16 cellular contexts compared by ENCODE assay signal in the genomic region with DNA sequence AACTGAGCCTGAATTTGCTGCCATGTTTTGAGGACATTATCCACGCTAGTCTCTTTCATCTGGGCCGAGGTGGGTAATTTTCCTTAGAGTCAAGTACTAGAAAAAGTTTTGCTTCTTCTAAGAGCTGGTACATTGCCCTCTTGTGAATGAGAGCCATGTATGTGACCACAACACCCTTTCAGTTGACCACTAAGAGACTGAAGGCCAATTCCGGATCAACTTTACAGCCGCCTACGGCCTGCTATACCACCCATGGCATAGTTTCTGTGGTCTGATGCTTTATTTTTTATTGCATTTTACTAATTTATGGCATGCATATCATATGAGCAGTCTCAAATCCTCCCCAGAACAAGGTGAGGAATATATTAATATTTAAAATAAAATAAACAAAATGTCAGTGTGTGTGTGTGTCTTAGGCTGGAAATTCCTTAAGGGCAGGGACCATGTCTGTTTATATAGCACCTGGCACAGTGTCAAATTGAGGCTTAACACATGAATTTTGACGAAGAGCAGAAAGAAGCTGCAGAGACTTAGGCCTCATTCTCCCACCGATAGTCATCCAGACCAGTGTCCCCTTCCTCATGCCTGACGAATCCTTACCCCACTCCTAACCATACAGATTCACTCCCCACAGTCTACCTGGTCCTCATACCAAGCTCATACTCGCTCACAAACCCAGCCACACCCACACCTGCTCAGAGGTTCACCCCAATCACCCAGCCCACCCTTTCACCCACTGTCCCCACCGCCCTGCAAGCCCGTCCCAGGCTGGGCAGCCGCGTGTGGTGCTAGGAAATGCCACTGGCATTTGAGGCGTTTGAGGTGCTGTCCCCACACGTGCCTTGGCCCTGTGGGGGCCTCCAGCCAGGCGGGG. TPM values are rescaled to one million over a fixed set of nuclear protein-coding genes. Genes with fewer than 3 reads are reported as not detected.
DNase-seq lines count a peak whose midpoint lies in the region; ATAC-seq and TF ChIP-seq lines count a peak whose summit lies in the region.
"Had no signal": no experiment of that assay in that cellular context is flagged by ENCODE, and none has a peak within 500 bp of the region (broad histone marks: within the 10 kb centered on the region; RNA-seq: fewer than 3 reads in every experiment).

No MANE protein-coding gene starts in this region.

- CTCF ChIA-PET in naive thymus-derived CD4-positive, alpha-beta T cell (lab: Charles Lee) = interaction anchor here (1.5 kb wide), 1 partner anchor 74 kb away, joined by 4 read pairs; no protein-coding TSS in a partner anchor

- no peak for TF ChIP-seq CTCF in chondrocyte (IDR thresholded peaks at IDR 0.05)

- POLR2A ChIA-PET in naive thymus-derived CD4-positive, alpha-beta T cell (lab: Charles Lee) = no interaction called here

- H3K9me3 ChIP-seq in naive thymus-derived CD4-positive, alpha-beta T cell (ENCODE audit: control insufficient read depth in 2 of 3, low read length in 3 of 3) = no peaks in the 10 kb centered on the region
- H3K9me3 ChIP-seq: gastroesophageal sphincter had no signal

- peaks cover 42% of the 10 kb centered on the region for H3K4me1 Mint-ChIP-seq in chondrocyte (ENCODE audit: low read depth)
- H3K4me1 Mint-ChIP-seq in naive thymus-derived CD4-positive, alpha-beta T cell = peaks cover 12 to 31% (median 26%) of the 10 kb centered on the region in 7 donors

- no peaks in the 10 kb centered on the region for H3K36me3 Mint-ChIP-seq in chondrocyte (ENCODE audit: low read depth)
- peaks cover 0 to under 1% (median 0%) of the 10 kb centered on the region in 5 donors for H3K36me3 Mint-ChIP-seq in naive thymus-derived CD4-positive, alpha-beta T cell
- H3K36me3 Mint-ChIP-seq: CD4-positive, alpha-beta memory T cell had no signal

- H3K27me3 ChIP-seq in naive thymus-derived CD4-positive, alpha-beta T cell (ENCODE audit: control insufficient read depth in 2 of 2, insufficient read depth in 2 of 2, low read length in 2 of 2) = no peaks in the 10 kb centered on the region
- H3K27me3 ChIP-seq: gastroesophageal sphincter had no signal

- no peaks in the 10 kb centered on the region for H3K36me3 ChIP-seq in naive thymus-derived CD4-positive, alpha-beta T cell (ENCODE audit: control insufficient read depth in 2 of 3, insufficient read depth in 3 of 3, low read length in 3 of 3)
- H3K36me3 ChIP-seq: gastroesophageal sphincter had no signal

- no peaks in the 10 kb centered on the region for H3K27me3 Mint-ChIP-seq in chondrocyte (ENCODE audit: low read depth)
- peaks cover 0 to 4% (median 0%) of the 10 kb centered on the region in 5 donors for H3K27me3 Mint-ChIP-seq in naive thymus-derived CD4-positive, alpha-beta T cell
- H3K27me3 Mint-ChIP-seq: activated naive CD8-positive, alpha-beta T cell treated with anti-CD3 and anti-CD28 coated beads, Interleukin-2, amount 50 U/mL, for 24 hours; CD4-positive, alpha-beta memory T cell had no signal

- ATAC-seq in naive thymus-derived CD4-positive, alpha-beta T cell = no peak
- ATAC-seq in GM21717 (IDR thresholded peaks at IDR 0.05; ENCODE audit: unreplicated experiment) = no peak
- ATAC-seq: activated naive CD8-positive, alpha-beta T cell treated with anti-CD3 and anti-CD28 coated beads, Interleukin-2, amount 50 U/mL, for 24 hours; gastroesophageal sphincter; HCT116; right cardiac atrium had no signal

- no peaks in the 10 kb centered on the region for H3K9me3 Mint-ChIP-seq in chondrocyte (ENCODE audit: low read depth)
- H3K9me3 Mint-ChIP-seq in naive thymus-derived CD4-positive, alpha-beta T cell = peaks cover 0 to 2% (median 0%) of the 10 kb centered on the region in 11 donors
- H3K9me3 Mint-ChIP-seq: activated naive CD8-positive, alpha-beta T cell treated with anti-CD3 and anti-CD28 coated beads, Interleukin-2, amount 50 U/mL, for 24 hours had no signal

- H3K4me1 ChIP-seq in naive thymus-derived CD4-positive, alpha-beta T cell (ENCODE audit: control insufficient read depth in 2 of 2, insufficient read depth in 2 of 2, low read length in 2 of 2) = peaks cover 6 to 7% of the 10 kb centered on the region in 2 donors

- intact Hi-C loops in naive thymus-derived CD4-positive, alpha-beta T cell (cut with micrococcal nuclease) = no loop called here

- DNase-seq in AG08396 (ENCODE audit: low spot score) (peak; percentile 42), HT-29 (ENCODE audit: low spot score) (peak; percentile 69), chondrocyte (ENCODE audit: low spot score) (no peak), superior temporal gyrus (ENCODE audit: extremely low spot score) (no peak), SIG-M5 treated with dmso at 0.1 percent for 504 hours (lab: John Stamatoyannopoulos, UW; ENCODE audit: unreplicated experiment) (no peak)
- DNase-seq in naive thymus-derived CD4-positive, alpha-beta T cell = no peak
- no peak for DNase-seq in activated CD8-positive, alpha-beta memory T cell treated with anti-CD3 and anti-CD28 coated beads, Interleukin-2, amount 50 U/mL, for 4 hours
- DNase-seq: activated naive CD8-positive, alpha-beta T cell treated with anti-CD3 and anti-CD28 coated beads, Interleukin-2, amount 50 U/mL, for 24 hours; CD4-positive, alpha-beta memory T cell; dorsolateral prefrontal cortex; islet precursor cell; right cardiac atrium; stimulated activated naive CD4-positive, alpha-beta T cell treated with Interleukin-2 at 50 U/mL for 16 hours had no signal

- H3K27ac ChIP-seq in naive thymus-derived CD4-positive, alpha-beta T cell (ENCODE audit: low read depth, low read length) = no peak overlapping the region
- H3K27ac ChIP-seq: dorsolateral prefrontal cortex had no signal

- no peak overlapping the region for H3K4me3 Mint-ChIP-seq in chondrocyte (ENCODE audit: unreplicated experiment)
- no peak overlapping the region for H3K4me3 Mint-ChIP-seq in naive thymus-derived CD4-positive, alpha-beta T cell
- H3K4me3 Mint-ChIP-seq: activated naive CD8-positive, alpha-beta T cell treated with anti-CD3 and anti-CD28 coated beads, Interleukin-2, amount 50 U/mL, for 24 hours; CD4-positive, alpha-beta memory T cell had no signal

- H3K4me3 ChIP-seq in naive thymus-derived CD4-positive, alpha-beta T cell (ENCODE audit: low read length) = no peak overlapping the region
- H3K4me3 ChIP-seq: dorsolateral prefrontal cortex, gastroesophageal sphincter had no signal

- peak overlapping the region; percentile 19 for H3K27ac Mint-ChIP-seq in chondrocyte (ENCODE audit: unreplicated experiment)
- peak overlapping the region in 7 of 9 donors; percentile 54 to 85 (median 77) for H3K27ac Mint-ChIP-seq in naive thymus-derived CD4-positive, alpha-beta T cell
- H3K27ac Mint-ChIP-seq: activated naive CD8-positive, alpha-beta T cell treated with anti-CD3 and anti-CD28 coated beads, Interleukin-2, amount 50 U/mL, for 24 hours had no signal

RNA-seq across cellular contexts. Expression of a gene that starts 35.5 kb away (rescaled TPM):
- total RNA-seq in HT-29 (2014; rRNA removed; shearing (Covaris generic)) = 85.5 and 90.1 TPM in 2 replicates
- 5.2 to 5.5 TPM (median 5.2 TPM) in 3 replicates for total RNA-seq in chondrocyte
- total RNA-seq in naive thymus-derived CD4-positive, alpha-beta T cell = 100 to 1,000 TPM in 4 of 5 experiments, 10 to 100 TPM in 1; 96.4 to 399 (median 167) TPM
- polyA plus RNA-seq in naive thymus-derived CD4-positive, alpha-beta T cell = 10 to 100 TPM; 28.0 to 50.4 TPM

Comparison
In these comparisons a context has a peak if more than half of its experiments do, and no peak if none do; other contexts are left out.
1. DNase-seq: peak in AG08396 (single experiment) and HT-29 (single experiment); none in chondrocyte (single experiment), naive thymus-derived CD4-positive, alpha-beta T cell (0 of 9), superior temporal gyrus (single experiment), SIG-M5 treated with dmso at 0.1 percent for 504 hours (single experiment) and activated CD8-positive, alpha-beta memory T cell treated with anti-CD3 and anti-CD28 coated beads, Interleukin-2, amount 50 U/mL, for 4 hours (single experiment).
2. RNA of a gene that starts 35.5 kb away (total RNA-seq): 96.4 to 399 TPM in naive thymus-derived CD4-positive, alpha-beta T cell and 85.5 to 90.1 TPM in HT-29; 5.2 to 5.5 TPM in chondrocyte; every median in the first group is over 10 times any median in the second.